In genomic region chr1:67169932-67170331, GRCh38 we compare ENCODE assay signal across 19 cellular contexts. TPM values are rescaled to one million over a fixed set of nuclear protein-coding genes. Genes with fewer than 3 reads are reported as not detected.
DNase-seq lines count a peak whose midpoint lies in the region; ATAC-seq, FAIRE-seq and TF ChIP-seq lines count a peak whose summit lies in the region.
"Had no signal": no experiment of that assay in that cellular context is flagged by ENCODE, and none has a peak within 500 bp of the region (broad histone marks: within the 10 kb centered on the region; RNA-seq: fewer than 3 reads in every experiment).

No MANE protein-coding gene starts in this region.

- WGBS in pancreas, 2 donors, result 16 to 21% methylated on average over 3 of the region's 3 CpGs

- peaks cover 81% of the 10 kb centered on the region for H3K4me1 Mint-ChIP-seq in activated T-cell treated with anti-CD3 and anti-CD28 coated beads, Interleukin-2, amount 50 U/mL, for 24 hours (ENCODE audit: low read depth)
- H3K4me1 Mint-ChIP-seq: H9 had no signal

- H3K4me1 ChIP-seq in adipocyte (ENCODE audit: control insufficient read depth, insufficient read depth, low read length) (peaks cover 15% of the 10 kb centered on the region), pancreas (peaks cover 7 to 15% (median 12%) of the 10 kb centered on the region in 3 donors), gastrocnemius medialis (no peaks in the 10 kb centered on the region)
- H3K4me1 ChIP-seq: A549 had no signal

- peak overlapping the region in 2 of 4 donors; percentile 1 to 39 for H3K27ac ChIP-seq in pancreas
- no peak overlapping the region for H3K27ac ChIP-seq in gastrocnemius medialis
- H3K27ac ChIP-seq: A549 had no signal

- no peak overlapping the region for H3K9ac ChIP-seq in adipocyte (ENCODE audit: low read length)

- intact Hi-C loops in pancreas (cut with DNase I) (no loop called here), gastrocnemius medialis (cut with DNase I; ENCODE audit: low total_unique reads) (no loop called here)

- peak; percentile 54 for FAIRE-seq in GM19239 (lab: Jason Lieb, UNC)
- no peak for FAIRE-seq in pancreas (lab: Jason Lieb, UNC)
- FAIRE-seq: A549 had no signal

- H3K9me3 ChIP-seq in adipocyte (ENCODE audit: control insufficient read depth, low read length) (no peaks in the 10 kb centered on the region), pancreas (no peaks in the 10 kb centered on the region), gastrocnemius medialis (no peaks in the 10 kb centered on the region)
- H3K9me3 ChIP-seq: A549 had no signal

- H3K36me3 ChIP-seq in adipocyte (ENCODE audit: control insufficient read depth, insufficient read depth, low read length, severe bottlenecking) (no peaks in the 10 kb centered on the region), pancreas (no peaks in the 10 kb centered on the region), gastrocnemius medialis (no peaks in the 10 kb centered on the region)

- H3K36me3 Mint-ChIP-seq in activated T-cell treated with anti-CD3 and anti-CD28 coated beads, Interleukin-2, amount 50 U/mL, for 24 hours (ENCODE audit: low read depth), result peaks cover 23% of the 10 kb centered on the region

- no peaks in the 10 kb centered on the region for H3K27me3 Mint-ChIP-seq in activated T-cell treated with anti-CD3 and anti-CD28 coated beads, Interleukin-2, amount 50 U/mL, for 24 hours

- ATAC-seq in pancreas, result peak; percentile 77 to 92 (median 87)
- ATAC-seq in GM21515 (IDR thresholded peaks at IDR 0.05; ENCODE audit: unreplicated experiment), result no peak
- ATAC-seq in gastrocnemius medialis, result no peak
- ATAC-seq: A549, Panc1 had no signal

- TF ChIP-seq POLR2A in gastrocnemius medialis (IDR thresholded peaks at IDR 0.05), result no peak

- DNase-seq in activated T-cell treated with anti-CD3 and anti-CD28 coated beads, Interleukin-2, amount 50 U/mL, for 24 hours, result no peak
- DNase-seq in activated T-cell treated with anti-CD3 and anti-CD28 coated beads for 4 hours (no peak), GM19239 (ENCODE audit: insufficient read length, low spot score) (no peak), adipocyte (ENCODE audit: low read depth) (peak; percentile 5), pancreas (peak in 1 of 6 donors; percentile 32), gastrocnemius medialis (no peak)
- DNase-seq: C1 segment of cervical spinal cord, DMS 273 treated with DMSO at 0.1 percent for 48 hours, H9, IMR-90, Karpas-422, MM.1S, NCI-H1092 treated with DMSO at 0.1 percent for 48 hours, NCI-H2107, NCI-H226, NCI-H524 treated with DMSO at 0.1 percent for 48 hours had no signal

- H3K4me3 ChIP-seq in adipocyte (ENCODE audit: low read length), result no peak overlapping the region
- H3K4me3 ChIP-seq in pancreas, result no peak overlapping the region
- no peak overlapping the region for H3K4me3 ChIP-seq in gastrocnemius medialis
- H3K4me3 ChIP-seq: A549 had no signal

- H3K4me3 Mint-ChIP-seq in activated T-cell treated with anti-CD3 and anti-CD28 coated beads, Interleukin-2, amount 50 U/mL, for 24 hours, result peak overlapping the region; percentile 63
- H3K4me3 Mint-ChIP-seq: H9 had no signal

- no peak overlapping the region for H3K27ac Mint-ChIP-seq in activated T-cell treated with anti-CD3 and anti-CD28 coated beads, Interleukin-2, amount 50 U/mL, for 24 hours

- no peaks in the 10 kb centered on the region for H3K27me3 ChIP-seq in adipocyte (replicated peaks; ENCODE audit: control insufficient read depth, insufficient read depth, low read length)
- H3K27me3 ChIP-seq in pancreas, result no peaks in the 10 kb centered on the region
- H3K27me3 ChIP-seq in gastrocnemius medialis, result no peaks in the 10 kb centered on the region

- in situ Hi-C loops in gastrocnemius medialis (cut with MboI; ENCODE audit: low sequenced_read_pairs in 4 of 4), result no loop called here

- no peak for TF ChIP-seq CTCF in pancreas (IDR thresholded peaks at IDR 0.05)
- no peak for TF ChIP-seq CTCF in gastrocnemius medialis (IDR thresholded peaks at IDR 0.05 in 4 of 5, conservative IDR thresholded peaks at IDR 0.05 in 1 of 5)

- H3K9me3 Mint-ChIP-seq in activated T-cell treated with anti-CD3 and anti-CD28 coated beads, Interleukin-2, amount 50 U/mL, for 24 hours, result peaks cover 6% of the 10 kb centered on the region
- H3K9me3 Mint-ChIP-seq: H9 had no signal

RNA-seq across cellular contexts. Expression of gene IL23R, which starts 3.7 kb away (rescaled TPM):
- total RNA-seq in pancreas (under 1 TPM in 4 of 6 donors, not detected in 2; 0.09 to 0.22 (median 0.16) TPM), gastrocnemius medialis (not detected)
- polyA plus RNA-seq in pancreas, result under 1 TPM in 1 of 2 donors, not detected in 1; 0.05 TPM
- total RNA-seq: H9, IMR-90 had no signal
- polyA plus RNA-seq: A549, IMR-90 had no signal

RNA-seq across cellular contexts. Expression of gene C1orf141, which starts 35.2 kb away (rescaled TPM):
- total RNA-seq in pancreas (not detected), gastrocnemius medialis (not detected)
- under 1 TPM in 1 of 2 donors, not detected in 1; 0.14 TPM for polyA plus RNA-seq in pancreas
- total RNA-seq: H9, IMR-90 had no signal
- polyA plus RNA-seq: A549, IMR-90 had no signal

Comparison
In these comparisons a context has a peak if more than half of its experiments do, and no peak if none do; other contexts are left out.
1. ATAC-seq: peak in pancreas (4 of 4); none in GM21515 (single experiment) and gastrocnemius medialis (0 of 2).